ENCODE assay signal across 22 cellular contexts in genomic region chr1:224493269-224493668, GRCh38.
"Had no signal": no experiment of that assay in that cellular context is flagged by ENCODE, and none has a peak within 500 bp of the region (broad histone marks: within the 10 kb centered on the region; RNA-seq: fewer than 3 reads in every experiment).

No MANE protein-coding gene starts in this region.

- ATAC-seq: activated CD8-positive, alpha-beta T cell treated with anti-CD3 and anti-CD28 coated beads, Interleukin-2, amount 10 ng/mL, durations not matched to agents 7 days and 5 days; gastroesophageal sphincter; left lung; natural killer cell; stimulated activated memory B cell treated with anti-CD40 and anti-IgM and Interleukin-4, amounts not matched to agents 10 μg/mL and 1 μg/mL and 100 μg/mL, for 72 hours; T-helper 17 cell had no signal

- H3K27ac ChIP-seq: coronary artery, gastroesophageal sphincter, left lung, right atrium auricular region, tibial artery, uterus had no signal

- H3K36me3 ChIP-seq: gastroesophageal sphincter, left lung, right atrium auricular region, tibial artery, uterus had no signal

- H3K4me3 Mint-ChIP-seq: activated B cell treated with CpG ODN at 0.5 μM for 24 hours; activated CD4-positive, alpha-beta T cell treated with anti-CD3 and anti-CD28 coated beads, Interleukin-2, amount 10 ng/mL, durations not matched to agents 24 days and 14 days; activated CD8-positive, alpha-beta T cell treated with anti-CD3 and anti-CD28 coated beads, Interleukin-2, amount 10 ng/mL, durations not matched to agents 7 days and 5 days; activated naive CD8-positive, alpha-beta T cell; natural killer cell; stimulated activated memory B cell treated with anti-CD40 and anti-IgM and Interleukin-4, amounts not matched to agents 10 μg/mL and 1 μg/mL and 100 μg/mL, for 72 hours; T-helper 17 cell had no signal

- H3K4me1 ChIP-seq: uterus had no signal

- H3K27ac Mint-ChIP-seq: activated B cell treated with CpG ODN at 0.5 μM for 24 hours; activated CD4-positive, alpha-beta T cell treated with anti-CD3 and anti-CD28 coated beads, Interleukin-2, amount 10 ng/mL, durations not matched to agents 24 days and 14 days; activated CD8-positive, alpha-beta T cell treated with anti-CD3 and anti-CD28 coated beads, Interleukin-2, amount 10 ng/mL, durations not matched to agents 7 days and 5 days; activated naive CD8-positive, alpha-beta T cell; natural killer cell; stimulated activated memory B cell treated with anti-CD40 and anti-IgM and Interleukin-4, amounts not matched to agents 10 μg/mL and 1 μg/mL and 100 μg/mL, for 72 hours; T-helper 17 cell had no signal

- DNase-seq: activated B cell treated with CpG ODN at 0.5 μM for 24 hours; activated CD4-positive, alpha-beta T cell treated with anti-CD3 and anti-CD28 coated beads, Interleukin-2, amount 10 ng/mL, durations not matched to agents 24 days and 14 days; activated CD8-positive, alpha-beta memory T cell treated with anti-CD3 and anti-CD28 coated beads, Interleukin-2, amount 50 U/mL, for 4 hours; activated CD8-positive, alpha-beta T cell treated with anti-CD3 and anti-CD28 coated beads, Interleukin-2, amount 10 ng/mL, durations not matched to agents 7 days and 5 days; activated effector memory CD4-positive, alpha-beta T cell treated with anti-CD3 and anti-CD28 coated beads, Interleukin-2, amount 50 U/mL, for 16 hours; activated T-cell treated with anti-CD3 and anti-CD28 coated beads, Interleukin-2, amount 50 U/mL, for 48 hours; amniotic stem cell; caudate nucleus; effector CD4-positive, alpha-beta T cell; islet precursor cell; left lung; natural killer cell; nucleus accumbens; stimulated activated CD4-positive, alpha-beta T cell treated with anti-CD3 and anti-CD28 coated beads, Interleukin-2, amount 100 ng/mL, for 48 hours; T-helper 17 cell; tibial artery; uterus had no signal

- H3K9me3 ChIP-seq: left lung, right atrium auricular region, tibial artery, uterus had no signal

- H3K27me3 ChIP-seq: gastroesophageal sphincter, left lung, right atrium auricular region, tibial artery, uterus had no signal

- H3K4me3 ChIP-seq: coronary artery, gastroesophageal sphincter, left lung, right atrium auricular region, tibial artery, uterus had no signal

- H3K27me3 Mint-ChIP-seq: activated B cell treated with CpG ODN at 0.5 μM for 24 hours; activated CD4-positive, alpha-beta T cell treated with anti-CD3 and anti-CD28 coated beads, Interleukin-2, amount 10 ng/mL, durations not matched to agents 24 days and 14 days; activated naive CD8-positive, alpha-beta T cell; stimulated activated memory B cell treated with anti-CD40 and anti-IgM and Interleukin-4, amounts not matched to agents 10 μg/mL and 1 μg/mL and 100 μg/mL, for 72 hours had no signal

- H3K36me3 Mint-ChIP-seq: natural killer cell had no signal
